Comparison of ENCODE assay signal across 10 cellular contexts in the genomic region with DNA sequence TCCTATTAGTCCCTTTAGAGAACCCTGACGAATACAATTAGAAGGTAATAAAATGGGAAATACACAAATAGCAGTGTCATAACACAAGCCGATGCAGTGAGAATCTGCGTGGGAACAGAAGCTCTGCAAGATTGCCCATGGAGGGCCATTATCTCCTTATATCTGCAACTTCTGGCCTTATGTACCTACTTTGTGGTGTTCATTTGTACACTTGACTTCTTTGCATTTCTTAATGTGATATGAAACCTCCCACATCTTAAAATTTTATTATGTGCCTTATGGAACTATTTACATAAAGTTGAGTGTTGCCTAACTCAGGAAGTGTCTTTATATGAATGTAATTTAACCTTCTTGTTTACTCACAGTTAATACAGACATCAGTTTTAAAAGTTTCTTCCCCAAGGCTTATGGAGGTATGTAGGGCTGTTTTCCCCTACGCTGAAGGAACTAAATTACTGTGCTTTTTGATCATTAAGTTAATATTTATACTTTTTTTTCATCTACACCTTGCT. TPM values are rescaled to one million over a fixed set of nuclear protein-coding genes. Genes with fewer than 3 reads are reported as not detected.
DNase-seq lines count a peak whose midpoint lies in the region; TF ChIP-seq lines count a peak whose summit lies in the region.
"Had no signal": no experiment of that assay in that cellular context is flagged by ENCODE, and none has a peak within 500 bp of the region (broad histone marks: within the 10 kb centered on the region; RNA-seq: fewer than 3 reads in every experiment).

No MANE protein-coding gene starts in this region.

- CTCF ChIA-PET in PC-9 (lab: Charles Lee): no interaction called here

- H4K20me1 ChIP-seq in Karpas-422 (ENCODE audit: insufficient read depth, low read depth, low read length) (no peaks in the 10 kb centered on the region), PC-9 (ENCODE audit: insufficient read depth) (no peaks in the 10 kb centered on the region)
- H4K20me1 ChIP-seq: BLaER1 treated with 17β-estradiol and CSF1 and Interleukin-3, amounts not matched to agents 10 nM and 100 nM had no signal

- H3K79me2 ChIP-seq in Karpas-422 (ENCODE audit: low read length): no peaks in the 10 kb centered on the region
- no peaks in the 10 kb centered on the region for H3K79me2 ChIP-seq in PC-9 (ENCODE audit: low read depth)

- H3K27ac ChIP-seq in Karpas-422 (ENCODE audit: low read length) (no peak overlapping the region), PC-9 (no peak overlapping the region)
- H3K27ac ChIP-seq: BLaER1 treated with 17β-estradiol and CSF1 and Interleukin-3, amounts not matched to agents 10 nM and 100 nM had no signal

- H3K4me3 ChIP-seq in Karpas-422 (ENCODE audit: low read length) (no peak overlapping the region), PC-9 (no peak overlapping the region), fibroblast of villous mesenchyme (ENCODE audit: low read depth, low read length) (no peak overlapping the region)
- H3K4me3 ChIP-seq: BLaER1 treated with 17β-estradiol and CSF1 and Interleukin-3, amounts not matched to agents 10 nM and 100 nM had no signal

- POLR2A ChIA-PET in PC-9 (lab: Charles Lee; ENCODE audit: unreplicated experiment): no interaction called here

- peak; percentile 21 for DNase-seq in Karpas-422
- DNase-seq in PC-9: peak in 1 of 2 experiments; percentile 51
- peak; percentile 91 for DNase-seq in fibroblast of villous mesenchyme (ENCODE audit: low read depth)
- DNase-seq in NCI-H2227 treated with DMSO at 0.1 percent for 48 hours (lab: John Stamatoyannopoulos, UW): no peak
- DNase-seq in hippocampal formation (lab: John Stamatoyannopoulos, UW): no peak
- no peak for DNase-seq in activated T-cell treated with anti-CD3 and anti-CD28 coated beads for 4 hours
- DNase-seq: Caco-2; CD4-positive, CD25-positive, alpha-beta regulatory T cell; H9 had no signal

- TF ChIP-seq CTCF in PC-9 (conservative IDR thresholded peaks at IDR 0.05): no peak
- no peak for TF ChIP-seq CTCF in fibroblast of villous mesenchyme (IDR thresholded peaks at IDR 0.05; ENCODE audit: insufficient read depth, low read depth, low read length)

- H3K4me1 ChIP-seq in Karpas-422 (ENCODE audit: low read length): no peaks in the 10 kb centered on the region
- peaks cover 12% of the 10 kb centered on the region for H3K4me1 ChIP-seq in PC-9 (replicated peaks; ENCODE audit: insufficient read depth)
- H3K4me1 ChIP-seq: BLaER1 treated with 17β-estradiol and CSF1 and Interleukin-3, amounts not matched to agents 10 nM and 100 nM; Caco-2 had no signal

- H3K36me3 ChIP-seq in Karpas-422 (ENCODE audit: insufficient read depth, low read length) (no peaks in the 10 kb centered on the region), PC-9 (ENCODE audit: low read depth) (no peaks in the 10 kb centered on the region)
- H3K36me3 ChIP-seq: BLaER1 treated with 17β-estradiol and CSF1 and Interleukin-3, amounts not matched to agents 10 nM and 100 nM had no signal

- H3K4me2 ChIP-seq in Karpas-422 (ENCODE audit: low read depth, low read length, poor library complexity, severe bottlenecking) (no peak overlapping the region), PC-9 (0 out of 2 replicates have a peak overlapping the region, but pooled peaks have one; percentile 1)
- H3K4me2 ChIP-seq: BLaER1 treated with 17β-estradiol and CSF1 and Interleukin-3, amounts not matched to agents 10 nM and 100 nM had no signal

- H2AFZ ChIP-seq in Karpas-422 (ENCODE audit: low read length) (no peak overlapping the region), PC-9 (no peak overlapping the region)

- H3K27me3 ChIP-seq in Karpas-422 (ENCODE audit: low read length) (no peaks in the 10 kb centered on the region), PC-9 (ENCODE audit: insufficient read depth, low read depth) (no peaks in the 10 kb centered on the region)
- H3K27me3 ChIP-seq: BLaER1 treated with 17β-estradiol and CSF1 and Interleukin-3, amounts not matched to agents 10 nM and 100 nM had no signal

- H3K9ac ChIP-seq in Karpas-422 (ENCODE audit: low read length): no peak overlapping the region
- H3K9ac ChIP-seq: BLaER1 treated with 17β-estradiol and CSF1 and Interleukin-3, amounts not matched to agents 10 nM and 100 nM had no signal

- H3K9me3 ChIP-seq in Karpas-422 (ENCODE audit: low read length) (no peaks in the 10 kb centered on the region), PC-9 (ENCODE audit: insufficient read depth, low read depth) (no peaks in the 10 kb centered on the region)
- H3K9me3 ChIP-seq: BLaER1 treated with 17β-estradiol and CSF1 and Interleukin-3, amounts not matched to agents 10 nM and 100 nM; Caco-2 had no signal

- no TSS peak for BruUV-seq in PC-9 (replicated peaks; lab: Mats Ljungman, UMichigan)

- H3K9me2 ChIP-seq in Karpas-422 (replicated peaks; ENCODE audit: insufficient read depth, low read length) (no peaks in the 10 kb centered on the region), PC-9 (ENCODE audit: insufficient read depth) (no peaks in the 10 kb centered on the region)

- intact Hi-C loops in PC-9 (cut with micrococcal nuclease; ENCODE audit: unreplicated experiment): no loop called here

- H3F3A ChIP-seq in PC-9 (ENCODE audit: insufficient read depth, low read depth): no peaks in the 10 kb centered on the region; the same call in 1 of the 2 replicates

RNA-seq across cellular contexts. Expression of a gene that starts 10.1 kb away (rescaled TPM):
- total RNA-seq in Karpas-422 (2014; rRNA removed; shearing (Covaris generic); ENCODE audit: low replicate concordance): 4.9 and 17.7 TPM in 2 replicates
- total RNA-seq in PC-9 (2021): 95.8 and 122 TPM in 2 replicates
- 35.1 and 40.2 TPM in 2 replicates for total RNA-seq in fibroblast of villous mesenchyme

Comparison
In these comparisons a context has a peak if more than half of its experiments do, and no peak if none do; other contexts are left out.
1. DNase-seq: peak in Karpas-422 (single experiment) and fibroblast of villous mesenchyme (single experiment); none in NCI-H2227 treated with DMSO at 0.1 percent for 48 hours (single experiment), hippocampal formation (0 of 2) and activated T-cell treated with anti-CD3 and anti-CD28 coated beads for 4 hours (single experiment).